Comparison of ENCODE assay signal across 21 cellular contexts in the genomic region with DNA sequence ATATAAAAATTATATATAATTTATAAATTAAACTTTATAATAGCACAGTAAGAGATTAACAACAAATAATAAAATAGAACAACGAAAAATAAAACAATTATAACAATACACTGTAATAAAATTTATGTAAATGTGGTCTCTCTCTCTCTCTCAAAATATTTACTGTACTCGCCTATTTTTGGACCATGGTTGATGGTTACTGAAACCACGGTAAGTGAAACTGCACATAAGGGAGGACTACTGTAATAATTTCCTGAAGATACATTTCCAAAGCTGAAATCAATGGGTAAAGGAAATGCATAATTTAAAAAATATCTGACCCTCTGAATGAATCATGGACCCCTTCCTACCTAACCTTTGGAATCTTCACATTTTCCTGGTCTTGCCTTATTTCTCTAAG. TPM values are rescaled to one million over a fixed set of nuclear protein-coding genes. Genes with fewer than 3 reads are reported as not detected.
DNase-seq lines count a peak whose midpoint lies in the region; ATAC-seq, FAIRE-seq and TF ChIP-seq lines count a peak whose summit lies in the region.
"Had no signal": no experiment of that assay in that cellular context is flagged by ENCODE, and none has a peak within 500 bp of the region (broad histone marks: within the 10 kb centered on the region; RNA-seq: fewer than 3 reads in every experiment).

No MANE protein-coding gene starts in this region.

- no TSS peak for BruUV-seq in MCF 10A (replicated peaks; lab: Mats Ljungman, UMichigan)

- no peaks in the 10 kb centered on the region for H3K27me3 Mint-ChIP-seq in MCF 10A (ENCODE audit: insufficient read depth, unreplicated experiment)
- H3K27me3 Mint-ChIP-seq in osteocyte (ENCODE audit: unreplicated experiment), result no peaks in the 10 kb centered on the region

- CTCF ChIA-PET in MCF 10A (lab: Yijun Ruan, JAX), result no interaction called here

- H3K4me3 Mint-ChIP-seq in MCF 10A (ENCODE audit: unreplicated experiment) (no peak overlapping the region), osteocyte (ENCODE audit: unreplicated experiment) (peak overlapping the region; percentile 18)
- H3K4me3 Mint-ChIP-seq: CD14-positive monocyte; CD4-positive, alpha-beta memory T cell; H9 had no signal

- no peak overlapping the region for H3K27ac Mint-ChIP-seq in MCF 10A (ENCODE audit: low read depth, unreplicated experiment)
- peak overlapping the region; percentile 88 for H3K27ac Mint-ChIP-seq in osteocyte (ENCODE audit: unreplicated experiment)
- H3K27ac Mint-ChIP-seq: CD14-positive monocyte; CD4-positive, alpha-beta memory T cell; H9 had no signal

- H3K9me3 ChIP-seq in breast epithelium, result peaks cover 5 to 13% of the 10 kb centered on the region in 2 donors

- peak; percentile 62 for FAIRE-seq in RCC 7860 (lab: Jason Lieb, UNC)
- FAIRE-seq: A549, GM12878, GM19239, H1, HepG2 had no signal

- no peaks in the 10 kb centered on the region for H3K36me3 ChIP-seq in breast epithelium

- no peaks in the 10 kb centered on the region for H3K27me3 ChIP-seq in breast epithelium

- no peak overlapping the region for H3K4me3 ChIP-seq in breast epithelium
- H3K4me3 ChIP-seq: A549, GM12878 had no signal

- H3K27ac ChIP-seq in breast epithelium, result peak overlapping the region; percentile 20 to 89
- H3K27ac ChIP-seq: 22Rv1, A549 had no signal

- intact Hi-C loops in breast epithelium (cut with DNase I; ENCODE audit: low total_unique reads) (loop anchor here (5.0 kb wide), 1 partner anchor 506 kb away; no protein-coding TSS in a partner anchor), MCF 10A (cut with micrococcal nuclease) (no loop called here)

- no peak for TF ChIP-seq POLR2A in breast epithelium (IDR thresholded peaks at IDR 0.05)

- H3K9me3 Mint-ChIP-seq in MCF 10A (ENCODE audit: unreplicated experiment) (peaks cover 14% of the 10 kb centered on the region), osteocyte (ENCODE audit: unreplicated experiment) (peaks cover 12% of the 10 kb centered on the region)

- POLR2A ChIA-PET in MCF 10A (lab: Yijun Ruan, JAX), result interaction anchor here (0.8 kb wide), 1 partner anchor 108 kb away, joined by 3 read pairs; no protein-coding TSS in a partner anchor

- H3K4me1 ChIP-seq in breast epithelium, result peaks cover 0 to 6% of the 10 kb centered on the region in 2 donors

- no peak for TF ChIP-seq CTCF in breast epithelium (IDR thresholded peaks at IDR 0.05)
- no peak for TF ChIP-seq CTCF in MCF 10A (IDR thresholded peaks at IDR 0.05; ENCODE audit: unreplicated experiment)
- TF ChIP-seq CTCF in osteocyte (IDR thresholded peaks at IDR 0.05), result no peak

- H3K36me3 Mint-ChIP-seq in MCF 10A (ENCODE audit: insufficient read depth, unreplicated experiment), result peaks cover 16% of the 10 kb centered on the region
- peaks cover 81% of the 10 kb centered on the region for H3K36me3 Mint-ChIP-seq in osteocyte (ENCODE audit: unreplicated experiment)
- H3K36me3 Mint-ChIP-seq: CD14-positive monocyte had no signal

- no peak for DNase-seq in breast epithelium (ENCODE audit: low spot score in 2 of 2)
- DNase-seq in MCF 10A (ENCODE audit: unreplicated experiment), result no peak
- DNase-seq in RCC 7860 (ENCODE audit: low spot score), result no peak
- no peak for DNase-seq in osteocyte (ENCODE audit: extremely low spot score, unreplicated experiment)
- no peak for DNase-seq in NOMO-1 treated with dmso at 0.1 percent for 144 hours (lab: John Stamatoyannopoulos, UW; ENCODE audit: unreplicated experiment)
- no peak for DNase-seq in COR-L47 (lab: John Stamatoyannopoulos, UW)
- DNase-seq: AML-193; CD4-positive, alpha-beta memory T cell; DMS 273 treated with DMSO at 0.1 percent for 48 hours; DMS53; DND-41; EL; H9 had no signal

- H3K4me1 Mint-ChIP-seq in MCF 10A (ENCODE audit: insufficient read depth, unreplicated experiment), result no peaks in the 10 kb centered on the region
- peaks cover 61% of the 10 kb centered on the region for H3K4me1 Mint-ChIP-seq in osteocyte (ENCODE audit: unreplicated experiment)
- H3K4me1 Mint-ChIP-seq: CD14-positive monocyte; CD4-positive, alpha-beta memory T cell; H9 had no signal

- no peak for ATAC-seq in HG02623 (IDR thresholded peaks at IDR 0.05; ENCODE audit: unreplicated experiment)
- ATAC-seq: A549, GM12878, HepG2 had no signal

RNA-seq across cellular contexts. Expression of a gene that starts 48.9 kb away (rescaled TPM):
- total RNA-seq in breast epithelium (100 to 1,000 TPM in 2 of 3 donors, 10 to 100 TPM in 1; 27.4 to 188 (median 110) TPM), MCF 10A (2022) (53.0 and 96.4 TPM in 2 replicates), osteocyte (654 and 670 TPM in 2 replicates)
